29 cellular contexts compared by ENCODE assay signal in the genomic region with DNA sequence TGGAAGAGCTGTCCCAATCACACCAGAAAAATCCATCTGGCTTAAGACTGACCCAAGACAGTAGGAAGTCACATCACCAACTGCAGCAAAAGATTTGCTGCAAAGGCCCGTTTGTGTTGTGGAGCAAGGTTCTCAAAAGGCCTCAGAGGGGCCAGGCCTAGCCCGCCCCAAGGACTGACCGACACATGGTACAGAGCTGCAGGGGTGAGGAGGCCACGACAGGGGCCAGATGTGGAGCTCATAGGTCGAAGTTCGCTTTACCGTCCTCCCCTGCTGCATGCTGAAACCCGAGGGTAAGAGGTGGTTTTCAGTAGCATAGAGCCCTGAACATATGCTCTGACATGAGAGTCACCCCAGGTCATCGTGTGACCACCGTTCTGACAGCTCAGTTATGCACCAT.
"Had no signal": no experiment of that assay in that cellular context is flagged by ENCODE, and none has a peak within 500 bp of the region (broad histone marks: within the 10 kb centered on the region; RNA-seq: fewer than 3 reads in every experiment).

No MANE protein-coding gene starts in this region.

- H3K9me3 ChIP-seq: left ventricle myocardium inferior, pancreas, prostate gland, sigmoid colon, spleen, tibial nerve, uterus had no signal

- H3K4me3 ChIP-seq: left ventricle myocardium inferior, lung, neural progenitor cell, pancreas, prostate gland, sigmoid colon, spleen, tibial nerve, uterus had no signal

- H3K27me3 ChIP-seq: neural progenitor cell, pancreas, sigmoid colon, spleen, tibial nerve, uterus had no signal

- H3K36me3 Mint-ChIP-seq: immature natural killer cell; naive B cell; natural killer cell; neural progenitor cell; stimulated activated effector memory CD8-positive, alpha-beta T cell treated with anti-CD3 and anti-CD28 coated beads, Interleukin-12 subunit alpha, Interleukin-12 subunit beta, amount 100 ng/mL, for 72 hours had no signal

- H3K4me1 ChIP-seq: left ventricle myocardium inferior, pancreas, prostate gland, sigmoid colon, spleen, tibial nerve, uterus had no signal

- H3K27me3 Mint-ChIP-seq: stimulated activated naive CD8-positive, alpha-beta T cell treated with anti-CD3 and anti-CD28 coated beads, Interleukin-15, amount 100 ng/mL, for 72 hours; type B pancreatic cell had no signal

- H3K27ac Mint-ChIP-seq: immature natural killer cell; mesothelial cell of epicardium; natural killer cell; neural progenitor cell; stimulated activated effector memory CD8-positive, alpha-beta T cell treated with anti-CD3 and anti-CD28 coated beads, Interleukin-12 subunit alpha, Interleukin-12 subunit beta, amount 100 ng/mL, for 72 hours; type B pancreatic cell had no signal

- H3K27ac ChIP-seq: left ventricle myocardium inferior, neural progenitor cell, pancreas, prostate gland, sigmoid colon, tibial nerve, uterus had no signal

- ATAC-seq: left colon; natural killer cell; pancreas; right cardiac atrium; stimulated activated effector memory CD8-positive, alpha-beta T cell treated with anti-CD3 and anti-CD28 coated beads, Interleukin-12 subunit alpha, Interleukin-12 subunit beta, amount 100 ng/mL, for 72 hours; stimulated activated naive CD8-positive, alpha-beta T cell treated with anti-CD3 and anti-CD28 coated beads, Interleukin-15, amount 100 ng/mL, for 72 hours had no signal

- H3K4me1 Mint-ChIP-seq: immature natural killer cell; mesothelial cell of epicardium; naive B cell; natural killer cell; neural progenitor cell; stimulated activated effector memory CD8-positive, alpha-beta T cell treated with anti-CD3 and anti-CD28 coated beads, Interleukin-12 subunit alpha, Interleukin-12 subunit beta, amount 100 ng/mL, for 72 hours; stimulated activated naive CD8-positive, alpha-beta T cell treated with anti-CD3 and anti-CD28 coated beads, Interleukin-15, amount 100 ng/mL, for 72 hours had no signal

- H3K4me2 ChIP-seq: neural progenitor cell had no signal

- DNase-seq: hypothalamus; immature natural killer cell; kidney; left colon; left ventricle myocardium inferior; naive B cell; natural killer cell; nephron progenitor cell; nucleus accumbens; pancreas; posterior cingulate gyrus; retina; right cardiac atrium; sigmoid colon; small intestine; spleen; stimulated activated CD4-positive, alpha-beta T cell treated with anti-CD3 and anti-CD28 coated beads, Interleukin-4, amount 100 ng/mL, for 24 hours; stimulated activated naive CD4-positive, alpha-beta T cell treated with Interleukin-2 at 50 U/mL for 16 hours; stimulated activated naive CD8-positive, alpha-beta T cell treated with anti-CD3 and anti-CD28 coated beads, Interleukin-15, amount 100 ng/mL, for 72 hours; substantia nigra; uterus had no signal

- H3K36me3 ChIP-seq: neural progenitor cell, pancreas, prostate gland, uterus had no signal

- H3K9ac ChIP-seq: neural progenitor cell had no signal

- H3K4me3 Mint-ChIP-seq: immature natural killer cell; mesothelial cell of epicardium; naive B cell; natural killer cell; nephron progenitor cell; neural progenitor cell; stimulated activated effector memory CD8-positive, alpha-beta T cell treated with anti-CD3 and anti-CD28 coated beads, Interleukin-12 subunit alpha, Interleukin-12 subunit beta, amount 100 ng/mL, for 72 hours; stimulated activated naive CD8-positive, alpha-beta T cell treated with anti-CD3 and anti-CD28 coated beads, Interleukin-15, amount 100 ng/mL, for 72 hours; type B pancreatic cell had no signal

- H3K9me3 Mint-ChIP-seq: immature natural killer cell; mesothelial cell of epicardium; natural killer cell; nephron progenitor cell; neural progenitor cell; stimulated activated effector memory CD8-positive, alpha-beta T cell treated with anti-CD3 and anti-CD28 coated beads, Interleukin-12 subunit alpha, Interleukin-12 subunit beta, amount 100 ng/mL, for 72 hours; stimulated activated naive CD8-positive, alpha-beta T cell treated with anti-CD3 and anti-CD28 coated beads, Interleukin-15, amount 100 ng/mL, for 72 hours; type B pancreatic cell had no signal

- FAIRE-seq: islet of Langerhans, kidney, pancreas, small intestine had no signal
